ENCODE assay signal across 8 cellular contexts in genomic region chr13:114161644-114162532, GRCh38. TPM values are rescaled to one million over a fixed set of nuclear protein-coding genes. Genes with fewer than 3 reads are reported as not detected.
DNase-seq lines count a peak whose midpoint lies in the region; ATAC-seq and TF ChIP-seq lines count a peak whose summit lies in the region.

No MANE protein-coding gene starts in this region.

- CTCF ChIA-PET in Calu3 (lab: Charles Lee) = no interaction called here

- H3K27ac Mint-ChIP-seq in natural killer cell (peak overlapping the region; percentile 63 to 94), Calu3 (ENCODE audit: unreplicated experiment) (no peak overlapping the region)

- H3K9ac ChIP-seq in colonic mucosa (ENCODE audit: low read depth in 2 of 2, low read length in 2 of 2) = peak overlapping the region in 1 of 2 donors; percentile 51

- intact Hi-C loops in colonic mucosa (cut with DNase I) (no loop called here), natural killer cell (cut with micrococcal nuclease) (no loop called here), Calu3 (cut with micrococcal nuclease; ENCODE audit: unreplicated experiment) (no loop called here)

- H3K4me1 ChIP-seq in colonic mucosa = peaks cover 3% of the 10 kb centered on the region

- H3K27me3 Mint-ChIP-seq in natural killer cell (ENCODE audit: low read depth in 2 of 2) (no peaks in the 10 kb centered on the region), Calu3 (ENCODE audit: unreplicated experiment) (no peaks in the 10 kb centered on the region)

- H3K36me3 Mint-ChIP-seq in natural killer cell (no peaks in the 10 kb centered on the region), Calu3 (ENCODE audit: insufficient read depth, unreplicated experiment) (no peaks in the 10 kb centered on the region)

- H3K4me3 ChIP-seq in colonic mucosa = no peak overlapping the region

- DNase-seq in EL = peak; percentile 40
- DNase-seq in OCI-M1 (lab: John Stamatoyannopoulos, UW) = peak; percentile 11
- DNase-seq in colonic mucosa = peak; percentile 82
- DNase-seq in natural killer cell = no peak
- no peak for DNase-seq in Calu3

- peak; percentile 56 to 72 (median 58) for ATAC-seq in natural killer cell
- ATAC-seq in HG03520 (IDR thresholded peaks at IDR 0.05; ENCODE audit: unreplicated experiment) = no peak
- no peak for ATAC-seq in GM18520 (IDR thresholded peaks at IDR 0.05; ENCODE audit: unreplicated experiment)
- no peak for ATAC-seq in HG03460 (IDR thresholded peaks at IDR 0.05; ENCODE audit: unreplicated experiment)

- H3K9me3 Mint-ChIP-seq in natural killer cell (no peaks in the 10 kb centered on the region), Calu3 (ENCODE audit: low read depth, unreplicated experiment) (no peaks in the 10 kb centered on the region)

- H3K4me3 Mint-ChIP-seq in natural killer cell (peak overlapping the region; percentile 76), Calu3 (ENCODE audit: low read depth, unreplicated experiment) (no peak overlapping the region)

- H3K27ac ChIP-seq in colonic mucosa = peak overlapping the region; percentile 52

- TF ChIP-seq CTCF in colonic mucosa (IDR thresholded peaks at IDR 0.05) (no peak), natural killer cell (IDR thresholded peaks at IDR 0.05) (no peak), Calu3 (IDR thresholded peaks at IDR 0.05; ENCODE audit: unreplicated experiment) (no peak)

- no peaks in the 10 kb centered on the region for H3K27me3 ChIP-seq in colonic mucosa

- BruUV-seq in Calu3 (replicated peaks; lab: Mats Ljungman, UMichigan) = no TSS peak

- H3K4me1 Mint-ChIP-seq in natural killer cell = peaks cover 59 to 75% of the 10 kb centered on the region in 2 donors
- no peaks in the 10 kb centered on the region for H3K4me1 Mint-ChIP-seq in Calu3 (ENCODE audit: low read depth, unreplicated experiment)

- H3K9me3 ChIP-seq in colonic mucosa = no peaks in the 10 kb centered on the region

- no peaks in the 10 kb centered on the region for H3K36me3 ChIP-seq in colonic mucosa

RNA-seq across cellular contexts. Expression of gene CFAP97D2, which starts 17.2 kb away (rescaled TPM):
- not detected for total RNA-seq in colonic mucosa
- total RNA-seq in natural killer cell = 1 to 10 TPM in 1 of 3 donors, under 1 TPM in 1, not detected in 1; 0.45 to 7.7 TPM
- total RNA-seq in Calu3 (2022) = not detected in 2 replicates

RNA-seq across cellular contexts. Expression of gene RASA3, which starts 29.5 kb away (rescaled TPM):
- total RNA-seq in colonic mucosa = 1 to 10 TPM; 4.4 to 7.2 TPM
- total RNA-seq in natural killer cell = 100 to 1,000 TPM; 252 to 277 (median 274) TPM
- total RNA-seq in Calu3 (2022) = 0.26 and 0.49 TPM in 2 replicates

Comparison
In these comparisons a context has a peak if more than half of its experiments do, and no peak if none do; other contexts are left out.
1. DNase-seq: peak in EL (single experiment), OCI-M1 (single experiment) and colonic mucosa (single experiment); none in natural killer cell (single experiment) and Calu3 (single experiment).
2. ATAC-seq: peak in natural killer cell (3 of 3); none in HG03520 (single experiment), GM18520 (single experiment) and HG03460 (single experiment).
3. RNA of gene RASA3, which starts 29.5 kb away (total RNA-seq): 252 to 277 TPM in natural killer cell; 4.4 to 7.2 TPM in colonic mucosa and 0.26 to 0.49 TPM in Calu3; every median in the first group is over 10 times any median in the second.